8 cellular contexts compared by ENCODE assay signal in genomic region chr15:85667491-85668424, GRCh38.
DNase-seq lines count a peak whose midpoint lies in the region; ATAC-seq and TF ChIP-seq lines count a peak whose summit lies in the region.

No MANE protein-coding gene starts in this region.

- H3K4me2 ChIP-seq in MM.1S (ENCODE audit: low read depth, low read length), result no peak overlapping the region

- peak overlapping the region; percentile 100 for H3K27ac Mint-ChIP-seq in activated T-cell treated with anti-CD3 and anti-CD28 coated beads, Interleukin-2, amount 50 U/mL, for 72 hours

- no peaks in the 10 kb centered on the region for H3F3A ChIP-seq in MM.1S (ENCODE audit: insufficient read depth, low read length)

- H3K4me3 Mint-ChIP-seq in activated T-cell treated with anti-CD3 and anti-CD28 coated beads, Interleukin-2, amount 50 U/mL, for 72 hours, result peak overlapping the region; percentile 46 to 53

- peak overlapping the region; percentile 7; the same call in 1 of the 2 replicates for H3K9ac ChIP-seq in MM.1S (ENCODE audit: low read length)

- no peaks in the 10 kb centered on the region for H4K20me1 ChIP-seq in MM.1S (ENCODE audit: insufficient read depth, low read length)

- H3K36me3 ChIP-seq in MM.1S (replicated peaks; ENCODE audit: insufficient read depth, low read length), result no peaks in the 10 kb centered on the region; the same call in 1 of the 2 replicates

- peaks cover 17 to 56% of the 10 kb centered on the region in 2 donors for H3K36me3 Mint-ChIP-seq in activated T-cell treated with anti-CD3 and anti-CD28 coated beads, Interleukin-2, amount 50 U/mL, for 72 hours (ENCODE audit: insufficient read depth in 2 of 2)

- H3K27me3 Mint-ChIP-seq in activated T-cell treated with anti-CD3 and anti-CD28 coated beads, Interleukin-2, amount 50 U/mL, for 72 hours (ENCODE audit: low read depth), result no peaks in the 10 kb centered on the region

- DNase-seq in HCEC 1CT (peak; percentile 97), MM.1S (peak; percentile 68), foreskin keratinocyte (peak; percentile 95 to 98), renal cortical epithelial cell (ENCODE audit: low read depth) (peak; percentile 100), cerebellar cortex (ENCODE audit: low spot score) (no peak), posterior vena cava (ENCODE audit: low spot score) (no peak)
- peak; percentile 63 to 64 for DNase-seq in activated T-cell treated with anti-CD3 and anti-CD28 coated beads, Interleukin-2, amount 50 U/mL, for 72 hours

- peaks cover 9% of the 10 kb centered on the region for H3K4me1 ChIP-seq in MM.1S (ENCODE audit: low read length)
- peaks cover 12% of the 10 kb centered on the region for H3K4me1 ChIP-seq in foreskin keratinocyte

- H3K9me3 Mint-ChIP-seq in activated T-cell treated with anti-CD3 and anti-CD28 coated beads, Interleukin-2, amount 50 U/mL, for 72 hours, result no peaks in the 10 kb centered on the region

- no peak overlapping the region for H2AFZ ChIP-seq in MM.1S (ENCODE audit: low read length)

- H3K27ac ChIP-seq in MM.1S (ENCODE audit: low read length) (peak overlapping the region; percentile 49; the same call in 1 of the 2 replicates), foreskin keratinocyte (peak overlapping the region; percentile 78)

- H3K27me3 ChIP-seq in MM.1S (replicated peaks; ENCODE audit: insufficient read depth, low read length), result no peaks in the 10 kb centered on the region
- no peaks in the 10 kb centered on the region for H3K27me3 ChIP-seq in foreskin keratinocyte

- no peak overlapping the region for H3K4me3 ChIP-seq in MM.1S (ENCODE audit: low read length)

- ATAC-seq in GM18499 (IDR thresholded peaks at IDR 0.05; ENCODE audit: insufficient read depth, unreplicated experiment), result peak; percentile 86
- ATAC-seq in activated T-cell treated with anti-CD3 and anti-CD28 coated beads, Interleukin-2, amount 50 U/mL, for 72 hours (replicated peaks in 1 of 2), result peak; percentile 95 to 96
- ATAC-seq in foreskin keratinocyte, result peak; percentile 99

- H3K4me1 Mint-ChIP-seq in activated T-cell treated with anti-CD3 and anti-CD28 coated beads, Interleukin-2, amount 50 U/mL, for 72 hours (ENCODE audit: low read depth), result peaks cover 33% of the 10 kb centered on the region

- H3K9me3 ChIP-seq in MM.1S (replicated peaks; ENCODE audit: insufficient read depth, low read length), result no peaks in the 10 kb centered on the region

- TF ChIP-seq CTCF in MM.1S (IDR thresholded peaks at IDR 0.05; ENCODE audit: low read length) (no peak), foreskin keratinocyte (conservative IDR thresholded peaks at IDR 0.05) (no peak)

- no peaks in the 10 kb centered on the region for H3K9me2 ChIP-seq in MM.1S (replicated peaks; ENCODE audit: insufficient read depth, low read length)

- H3K79me2 ChIP-seq in MM.1S (ENCODE audit: low read length), result no peaks in the 10 kb centered on the region

- intact Hi-C loops in posterior vena cava (cut with DNase I), result no loop called here

Comparison
In these comparisons a context has a peak if more than half of its experiments do, and no peak if none do; other contexts are left out.
1. DNase-seq: peak in HCEC 1CT (single experiment), MM.1S (single experiment), activated T-cell treated with anti-CD3 and anti-CD28 coated beads, Interleukin-2, amount 50 U/mL, for 72 hours (2 of 2), foreskin keratinocyte (2 of 2) and renal cortical epithelial cell (single experiment); none in cerebellar cortex (single experiment) and posterior vena cava (single experiment).
2. Peak in every context shown above with its lines, with median percentiles within 50 percentile points of each other: ATAC-seq.